ENCODE assay signal across 23 cellular contexts in genomic region chr1:76942549-76942948, GRCh38.
DNase-seq lines count a peak whose midpoint lies in the region; ATAC-seq and TF ChIP-seq lines count a peak whose summit lies in the region.
"Had no signal": no experiment of that assay in that cellular context is flagged by ENCODE, and none has a peak within 500 bp of the region (broad histone marks: within the 10 kb centered on the region; RNA-seq: fewer than 3 reads in every experiment).

No MANE protein-coding gene starts in this region.

- intact Hi-C loops in sigmoid colon (cut with DNase I) = no loop called here

- no peaks in the 10 kb centered on the region for H3K4me1 ChIP-seq in sigmoid colon
- H3K4me1 ChIP-seq: Caco-2, prostate gland, suprapubic skin had no signal

- H3K27me3 ChIP-seq in sigmoid colon = no peaks in the 10 kb centered on the region
- H3K27me3 ChIP-seq: BLaER1 treated with 17β-estradiol and CSF1 and Interleukin-3, amounts not matched to agents 10 nM and 100 nM; suprapubic skin had no signal

- H3K4me3 ChIP-seq in fibroblast of villous mesenchyme (ENCODE audit: low read depth, low read length) (no peak overlapping the region), sigmoid colon (no peak overlapping the region)
- H3K4me3 ChIP-seq: BLaER1 treated with 17β-estradiol and CSF1 and Interleukin-3, amounts not matched to agents 10 nM and 100 nM; GM23338; prostate gland; skin epidermis; suprapubic skin had no signal

- H3K9me3 ChIP-seq in sigmoid colon = no peaks in the 10 kb centered on the region
- H3K9me3 ChIP-seq: BLaER1 treated with 17β-estradiol and CSF1 and Interleukin-3, amounts not matched to agents 10 nM and 100 nM; Caco-2; prostate gland; suprapubic skin had no signal

- no peaks in the 10 kb centered on the region for H3K36me3 ChIP-seq in sigmoid colon
- H3K36me3 ChIP-seq: BLaER1 treated with 17β-estradiol and CSF1 and Interleukin-3, amounts not matched to agents 10 nM and 100 nM; prostate gland; suprapubic skin had no signal

- TF ChIP-seq CTCF in fibroblast of villous mesenchyme (IDR thresholded peaks at IDR 0.05; ENCODE audit: insufficient read depth, low read depth, low read length) (no peak), omental fat pad (IDR thresholded peaks at IDR 0.05) (no peak), sigmoid colon (IDR thresholded peaks at IDR 0.05) (no peak)

- no peak for TF ChIP-seq POLR2A in sigmoid colon (IDR thresholded peaks at IDR 0.05)

- no peak for ATAC-seq in left lobe of liver
- ATAC-seq in GM18909 (IDR thresholded peaks at IDR 0.05; ENCODE audit: poor library complexity, unreplicated experiment) = no peak
- no peak for ATAC-seq in omental fat pad (ENCODE audit: low FRiP score)
- ATAC-seq: activated naive CD8-positive, alpha-beta T cell treated with anti-CD3 and anti-CD28 coated beads, Interleukin-2, amount 50 U/mL, for 24 hours; esophagus mucosa; GM23338; Panc1 had no signal

- 70 to 76% methylated on average over 2 of the region's 2 CpGs for WGBS in sigmoid colon, 2 donors

- no peak for TF ChIP-seq EP300 in sigmoid colon (IDR thresholded peaks at IDR 0.05)

- DNase-seq in AG08395 (ENCODE audit: low spot score) (peak; percentile 41), HCEC 1CT (peak; percentile 67), amniotic epithelial cell (ENCODE audit: low read depth) (peak; percentile 81), fibroblast of villous mesenchyme (ENCODE audit: low read depth) (peak; percentile 40), left lobe of liver (ENCODE audit: low spot score) (no peak), omental fat pad (ENCODE audit: low spot score) (no peak), sigmoid colon (no peak)
- DNase-seq: activated gamma-delta T cell; activated naive CD8-positive, alpha-beta T cell treated with anti-CD3 and anti-CD28 coated beads, Interleukin-2, amount 50 U/mL, for 24 hours; activated T-cell treated with anti-CD3 and anti-CD28 coated beads, Interleukin-2, amount 50 U/mL, for 1 hour; Caco-2; cortex of kidney; mammary epithelial cell; NCI-H2171; NCI-H524 treated with DMSO at 0.1 percent for 48 hours had no signal

- no peak overlapping the region for H3K27ac ChIP-seq in sigmoid colon
- H3K27ac ChIP-seq: BLaER1 treated with 17β-estradiol and CSF1 and Interleukin-3, amounts not matched to agents 10 nM and 100 nM; prostate gland; skin epidermis; suprapubic skin had no signal

Comparison
In these comparisons a context has a peak if more than half of its experiments do, and no peak if none do; other contexts are left out.
1. DNase-seq: peak in AG08395 (single experiment), HCEC 1CT (single experiment), amniotic epithelial cell (single experiment) and fibroblast of villous mesenchyme (single experiment); none in left lobe of liver (single experiment), omental fat pad (single experiment) and sigmoid colon (single experiment).